Comparison of ENCODE assay signal across 1 cellular context in the genomic region with DNA sequence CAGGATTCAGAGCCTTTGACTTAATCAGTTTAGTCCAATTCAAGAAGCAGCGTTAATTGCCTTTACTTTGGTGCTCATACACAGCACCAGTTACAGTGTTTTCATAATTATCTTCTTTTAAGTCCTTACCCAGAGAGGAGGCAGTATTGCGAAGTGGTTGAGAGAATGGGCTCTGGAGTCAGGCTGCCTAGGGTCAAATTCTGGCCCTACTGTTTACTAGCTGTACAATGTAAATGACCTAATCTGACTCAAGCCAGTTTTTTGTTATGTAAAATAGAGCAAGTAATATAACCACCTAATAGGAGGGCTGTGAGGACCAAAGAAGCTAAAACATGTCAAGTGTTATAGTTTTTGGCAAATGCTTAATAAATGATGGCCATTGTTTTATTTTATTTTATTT.
TF ChIP-seq lines count a peak whose summit lies in the region.

No MANE protein-coding gene starts in this region.

TF ChIP-seq in HepG2, 621 proteins besides CTCF, POLR2A, EP300 and RAD21:
- TF ChIP-seq SP140L (CRISPR knock-in tag; IDR thresholded peaks at IDR 0.05; ENCODE audit: borderline replicate concordance) = no peak
- TF ChIP-seq ZNF468 (CRISPR knock-in tag; IDR thresholded peaks at IDR 0.05) = no peak
- TF ChIP-seq SOX6 (IDR thresholded peaks at IDR 0.05) = no peak
- 0 out of 2 replicates have a peak, but pooled peaks have one; percentile 12 for TF ChIP-seq SOX6 (CRISPR knock-in tag; IDR thresholded peaks at IDR 0.05)
- TF ChIP-seq SOX5 (CRISPR knock-in tag; IDR thresholded peaks at IDR 0.05; ENCODE audit: borderline replicate concordance) = peak; percentile 56; the same call in 1 of the 2 replicates
- TF ChIP-seq SOX13 (IDR thresholded peaks at IDR 0.05) = no peak
- peak in 1 of 2 experiments; percentile 29; a peak in 1 of 4 replicates for TF ChIP-seq SOX13 (CRISPR knock-in tag; conservative IDR thresholded peaks at IDR 0.05 in 1 of 2, IDR thresholded peaks at IDR 0.05 in 1 of 2)
- TF ChIP-seq, protein P1, sequence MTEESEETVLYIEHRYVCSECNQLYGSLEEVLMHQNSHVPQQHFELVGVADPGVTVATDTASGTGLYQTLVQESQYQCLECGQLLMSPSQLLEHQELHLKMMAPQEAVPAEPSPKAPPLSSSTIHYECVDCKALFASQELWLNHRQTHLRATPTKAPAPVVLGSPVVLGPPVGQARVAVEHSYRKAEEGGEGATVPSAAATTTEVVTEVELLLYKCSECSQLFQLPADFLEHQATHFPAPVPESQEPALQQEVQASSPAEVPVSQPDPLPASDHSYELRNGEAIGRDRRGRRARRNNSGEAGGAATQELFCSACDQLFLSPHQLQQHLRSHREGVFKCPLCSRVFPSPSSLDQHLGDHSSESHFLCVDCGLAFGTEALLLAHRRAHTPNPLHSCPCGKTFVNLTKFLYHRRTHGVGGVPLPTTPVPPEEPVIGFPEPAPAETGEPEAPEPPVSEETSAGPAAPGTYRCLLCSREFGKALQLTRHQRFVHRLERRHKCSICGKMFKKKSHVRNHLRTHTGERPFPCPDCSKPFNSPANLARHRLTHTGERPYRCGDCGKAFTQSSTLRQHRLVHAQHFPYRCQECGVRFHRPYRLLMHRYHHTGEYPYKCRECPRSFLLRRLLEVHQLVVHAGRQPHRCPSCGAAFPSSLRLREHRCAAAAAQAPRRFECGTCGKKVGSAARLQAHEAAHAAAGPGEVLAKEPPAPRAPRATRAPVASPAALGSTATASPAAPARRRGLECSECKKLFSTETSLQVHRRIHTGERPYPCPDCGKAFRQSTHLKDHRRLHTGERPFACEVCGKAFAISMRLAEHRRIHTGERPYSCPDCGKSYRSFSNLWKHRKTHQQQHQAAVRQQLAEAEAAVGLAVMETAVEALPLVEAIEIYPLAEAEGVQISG (CRISPR knock-in tag; IDR thresholded peaks at IDR 0.05) = no peak
- TF ChIP-seq HNRNPLL (IDR thresholded peaks at IDR 0.05; ENCODE audit: low read depth, low read length, poor library complexity, severe bottlenecking) = no peak
